ENCODE assay signal across 1 cellular context in the genomic region with DNA sequence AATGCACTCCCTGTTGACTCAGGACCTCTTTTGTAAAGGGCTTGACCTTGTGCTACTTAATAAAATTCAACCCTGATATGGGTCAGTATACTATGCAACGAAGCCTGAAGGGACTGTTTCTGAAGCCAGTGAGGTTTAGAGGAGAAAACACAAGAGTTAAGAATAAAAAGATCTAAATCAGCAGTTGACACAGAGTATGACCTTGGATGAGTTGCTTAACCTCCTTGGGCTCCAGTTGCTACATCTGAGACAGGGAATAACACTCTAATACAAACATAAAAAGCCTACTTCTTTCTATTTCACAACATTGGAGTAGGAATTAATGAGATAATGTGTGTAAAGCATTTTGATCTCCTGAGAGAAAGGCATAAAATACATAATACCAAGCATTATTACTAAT.
TF ChIP-seq lines count a peak whose summit lies in the region.

No MANE protein-coding gene starts in this region.

TF ChIP-seq in HepG2, 621 proteins besides CTCF, POLR2A, EP300 and RAD21 (continued from another document):
- TF ChIP-seq, protein P1, sequence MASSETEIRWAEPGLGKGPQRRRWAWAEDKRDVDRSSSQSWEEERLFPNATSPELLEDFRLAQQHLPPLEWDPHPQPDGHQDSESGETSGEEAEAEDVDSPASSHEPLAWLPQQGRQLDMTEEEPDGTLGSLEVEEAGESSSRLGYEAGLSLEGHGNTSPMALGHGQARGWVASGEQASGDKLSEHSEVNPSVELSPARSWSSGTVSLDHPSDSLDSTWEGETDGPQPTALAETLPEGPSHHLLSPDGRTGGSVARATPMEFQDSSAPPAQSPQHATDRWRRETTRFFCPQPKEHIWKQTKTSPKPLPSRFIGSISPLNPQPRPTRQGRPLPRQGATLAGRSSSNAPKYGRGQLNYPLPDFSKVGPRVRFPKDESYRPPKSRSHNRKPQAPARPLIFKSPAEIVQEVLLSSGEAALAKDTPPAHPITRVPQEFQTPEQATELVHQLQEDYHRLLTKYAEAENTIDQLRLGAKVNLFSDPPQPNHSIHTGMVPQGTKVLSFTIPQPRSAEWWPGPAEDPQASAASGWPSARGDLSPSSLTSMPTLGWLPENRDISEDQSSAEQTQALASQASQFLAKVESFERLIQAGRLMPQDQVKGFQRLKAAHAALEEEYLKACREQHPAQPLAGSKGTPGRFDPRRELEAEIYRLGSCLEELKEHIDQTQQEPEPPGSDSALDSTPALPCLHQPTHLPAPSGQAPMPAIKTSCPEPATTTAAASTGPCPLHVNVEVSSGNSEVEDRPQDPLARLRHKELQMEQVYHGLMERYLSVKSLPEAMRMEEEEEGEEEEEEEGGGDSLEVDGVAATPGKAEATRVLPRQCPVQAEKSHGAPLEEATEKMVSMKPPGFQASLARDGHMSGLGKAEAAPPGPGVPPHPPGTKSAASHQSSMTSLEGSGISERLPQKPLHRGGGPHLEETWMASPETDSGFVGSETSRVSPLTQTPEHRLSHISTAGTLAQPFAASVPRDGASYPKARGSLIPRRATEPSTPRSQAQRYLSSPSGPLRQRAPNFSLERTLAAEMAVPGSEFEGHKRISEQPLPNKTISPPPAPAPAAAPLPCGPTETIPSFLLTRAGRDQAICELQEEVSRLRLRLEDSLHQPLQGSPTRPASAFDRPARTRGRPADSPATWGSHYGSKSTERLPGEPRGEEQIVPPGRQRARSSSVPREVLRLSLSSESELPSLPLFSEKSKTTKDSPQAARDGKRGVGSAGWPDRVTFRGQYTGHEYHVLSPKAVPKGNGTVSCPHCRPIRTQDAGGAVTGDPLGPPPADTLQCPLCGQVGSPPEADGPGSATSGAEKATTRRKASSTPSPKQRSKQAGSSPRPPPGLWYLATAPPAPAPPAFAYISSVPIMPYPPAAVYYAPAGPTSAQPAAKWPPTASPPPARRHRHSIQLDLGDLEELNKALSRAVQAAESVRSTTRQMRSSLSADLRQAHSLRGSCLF (CRISPR knock-in tag; IDR thresholded peaks at IDR 0.05; ENCODE audit: borderline replicate concordance): no peak
- TF ChIP-seq ETV5 (CRISPR knock-in tag; IDR thresholded peaks at IDR 0.05; ENCODE audit: borderline replicate concordance) (no peak), ZNF207 (IDR thresholded peaks at IDR 0.05; ENCODE audit: borderline replicate concordance) (no peak), ZSCAN20 (CRISPR knock-in tag; IDR thresholded peaks at IDR 0.05; ENCODE audit: borderline replicate concordance) (no peak), ZBTB7B (CRISPR knock-in tag; IDR thresholded peaks at IDR 0.05) (no peak), ZNF337 (CRISPR knock-in tag; IDR thresholded peaks at IDR 0.05; ENCODE audit: borderline replicate concordance, low read depth) (no peak), MAF1 (CRISPR knock-in tag; IDR thresholded peaks at IDR 0.05; ENCODE audit: borderline replicate concordance) (no peak), ARNT (IDR thresholded peaks at IDR 0.05) (no peak), ONECUT2 (CRISPR knock-in tag; IDR thresholded peaks at IDR 0.05) (no peak), HIVEP1 (CRISPR knock-in tag; IDR thresholded peaks at IDR 0.05) (no peak), ZNF614 (CRISPR knock-in tag; IDR thresholded peaks at IDR 0.05; ENCODE audit: borderline replicate concordance) (no peak), SALL1 (CRISPR knock-in tag; IDR thresholded peaks at IDR 0.05) (no peak)
- TF ChIP-seq, protein P2, sequence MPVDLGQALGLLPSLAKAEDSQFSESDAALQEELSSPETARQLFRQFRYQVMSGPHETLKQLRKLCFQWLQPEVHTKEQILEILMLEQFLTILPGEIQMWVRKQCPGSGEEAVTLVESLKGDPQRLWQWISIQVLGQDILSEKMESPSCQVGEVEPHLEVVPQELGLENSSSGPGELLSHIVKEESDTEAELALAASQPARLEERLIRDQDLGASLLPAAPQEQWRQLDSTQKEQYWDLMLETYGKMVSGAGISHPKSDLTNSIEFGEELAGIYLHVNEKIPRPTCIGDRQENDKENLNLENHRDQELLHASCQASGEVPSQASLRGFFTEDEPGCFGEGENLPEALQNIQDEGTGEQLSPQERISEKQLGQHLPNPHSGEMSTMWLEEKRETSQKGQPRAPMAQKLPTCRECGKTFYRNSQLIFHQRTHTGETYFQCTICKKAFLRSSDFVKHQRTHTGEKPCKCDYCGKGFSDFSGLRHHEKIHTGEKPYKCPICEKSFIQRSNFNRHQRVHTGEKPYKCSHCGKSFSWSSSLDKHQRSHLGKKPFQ (CRISPR knock-in tag; IDR thresholded peaks at IDR 0.05; ENCODE audit: insufficient replicate concordance): no peak
- TF ChIP-seq, protein P3, sequence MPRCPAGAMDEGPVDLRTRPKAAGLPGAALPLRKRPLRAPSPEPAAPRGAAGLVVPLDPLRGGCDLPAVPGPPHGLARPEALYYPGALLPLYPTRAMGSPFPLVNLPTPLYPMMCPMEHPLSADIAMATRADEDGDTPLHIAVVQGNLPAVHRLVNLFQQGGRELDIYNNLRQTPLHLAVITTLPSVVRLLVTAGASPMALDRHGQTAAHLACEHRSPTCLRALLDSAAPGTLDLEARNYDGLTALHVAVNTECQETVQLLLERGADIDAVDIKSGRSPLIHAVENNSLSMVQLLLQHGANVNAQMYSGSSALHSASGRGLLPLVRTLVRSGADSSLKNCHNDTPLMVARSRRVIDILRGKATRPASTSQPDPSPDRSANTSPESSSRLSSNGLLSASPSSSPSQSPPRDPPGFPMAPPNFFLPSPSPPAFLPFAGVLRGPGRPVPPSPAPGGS (CRISPR knock-in tag; IDR thresholded peaks at IDR 0.05): no peak
